In genomic region chr6:35920793-35921732, GRCh38 we compare ENCODE assay signal across 8 cellular contexts. TPM values are rescaled to one million over a fixed set of nuclear protein-coding genes. Genes with fewer than 3 reads are reported as not detected.
DNase-seq lines count a peak whose midpoint lies in the region; ATAC-seq and TF ChIP-seq lines count a peak whose summit lies in the region.

SRPK1 (minus strand) TSS chr6:35921098; CDS start chr6:35921056, 42 bp downstream.

- POLR2A ChIA-PET in activated CD4-positive, alpha-beta T cell treated with anti-CD3 and anti-CD28 coated beads for 36 hours (lab: Charles Lee) = interaction anchor here (0.6 kb wide), 2 partner anchors 8 to 9 kb away, joined by 3 to 4 read pairs; no protein-coding TSS in a partner anchor

- intact Hi-C loops in activated CD4-positive, alpha-beta T cell treated with anti-CD3 and anti-CD28 coated beads for 36 hours (cut with DNase I, micrococcal nuclease) = loop anchor here (1.0 to 5.0 kb wide), 7 partner anchors 106 to 1066 kb away; partner anchors contain the start of genes MAPK14 (in 2 of the 2), BRPF3 (in 1 of the 2), C6orf89 (in 1 of the 2) and MAPK13 (in 1 of the 2)

- TF ChIP-seq CTCF in choroid plexus epithelial cell (conservative IDR thresholded peaks at IDR 0.05; ENCODE audit: low read depth, low read length) = no peak

- peak within 1 kb of the TSS; percentile 85 for H3K4me3 ChIP-seq in choroid plexus epithelial cell (ENCODE audit: low read depth, low read length)

- H3K27me3 Mint-ChIP-seq in activated CD4-positive, alpha-beta T cell treated with anti-CD3 and anti-CD28 coated beads for 36 hours = no peaks in the 10 kb centered on the region

- H3K4me1 Mint-ChIP-seq in activated CD4-positive, alpha-beta T cell treated with anti-CD3 and anti-CD28 coated beads for 36 hours = peaks cover 45% of the 10 kb centered on the region

- H3K9me3 Mint-ChIP-seq in activated CD4-positive, alpha-beta T cell treated with anti-CD3 and anti-CD28 coated beads for 36 hours (ENCODE audit: low read depth) = no peaks in the 10 kb centered on the region

- CTCF ChIA-PET in activated CD4-positive, alpha-beta T cell treated with anti-CD3 and anti-CD28 coated beads for 36 hours (lab: Charles Lee) = interaction anchor here (0.5 to 1.3 kb wide), 5 partner anchors 19 to 369 kb away, joined by 3 to 5 read pairs (median 4); no protein-coding TSS in a partner anchor

- DNase-seq in AML-193 (lab: John Stamatoyannopoulos, UW) = peak; percentile 78 to 85
- DNase-seq in NCI-H446 treated with DMSO at 0.1 percent for 48 hours (lab: John Stamatoyannopoulos, UW) = peak; percentile 68
- DNase-seq in activated CD4-positive, alpha-beta T cell treated with anti-CD3 and anti-CD28 coated beads for 36 hours = peak; percentile 94
- peak; percentile 84 for DNase-seq in choroid plexus epithelial cell (ENCODE audit: low read depth)
- peak; percentile 88 for DNase-seq in kidney tubule cell (ENCODE audit: low spot score)
- peak; percentile 65 to 76 for DNase-seq in stimulated activated CD4-positive, alpha-beta T cell treated with anti-CD3 and anti-CD28 coated beads, Interleukin-1b, Interleukin-23, amount 100 ng/mL, for 1 hour (ENCODE audit: low read depth in 2 of 2)

- ATAC-seq in GM19043 (IDR thresholded peaks at IDR 0.05; ENCODE audit: low read depth, unreplicated experiment) = peak; percentile 78
- peak; percentile 82 for ATAC-seq in HG03354 (IDR thresholded peaks at IDR 0.05; ENCODE audit: poor library complexity, severe bottlenecking, unreplicated experiment)
- ATAC-seq in activated CD4-positive, alpha-beta T cell treated with anti-CD3 and anti-CD28 coated beads for 36 hours = peak; percentile 80

- H3K36me3 Mint-ChIP-seq in activated CD4-positive, alpha-beta T cell treated with anti-CD3 and anti-CD28 coated beads for 36 hours (ENCODE audit: low read depth) = peaks cover 29% of the 10 kb centered on the region

- H3K4me3 Mint-ChIP-seq in activated CD4-positive, alpha-beta T cell treated with anti-CD3 and anti-CD28 coated beads for 36 hours = peak within 1 kb of the TSS; percentile 95

- H3K27ac Mint-ChIP-seq in activated CD4-positive, alpha-beta T cell treated with anti-CD3 and anti-CD28 coated beads for 36 hours = peak within 1 kb of the TSS; percentile 97

RNA-seq across cellular contexts. Expression of gene SRPK1, which starts in this region (rescaled TPM):
- 100 to 1,000 TPM; 100 to 118 TPM for total RNA-seq in activated CD4-positive, alpha-beta T cell treated with anti-CD3 and anti-CD28 coated beads for 36 hours

Comparison
In these comparisons a context has a peak if more than half of its experiments do, and no peak if none do; other contexts are left out.
1. Peak in every context shown above with its lines: DNase-seq, ATAC-seq and H3K4me3 ChIP-seq.